ENCODE assay signal across 2 cellular contexts in genomic region chr9:37107701-37108100, GRCh38.
TF ChIP-seq lines count a peak whose summit lies in the region.

No MANE protein-coding gene starts in this region.

TF ChIP-seq in K562, 482 proteins besides CTCF, POLR2A, EP300 and RAD21:
- TF ChIP-seq POLR2G (IDR thresholded peaks at IDR 0.05; ENCODE audit: low read depth, low read length) (no peak), ZNF707 (CRISPR knock-in tag; conservative IDR thresholded peaks at IDR 0.05) (no peak), POLR3G (IDR thresholded peaks at IDR 0.05; ENCODE audit: extremely low read depth, insufficient read length, insufficient replicate concordance) (no peak), USF1 (CRISPR knock-in tag; IDR thresholded peaks at IDR 0.05) (peak; percentile 36; the same call in 1 of the 2 replicates), TRIM28 (IDR thresholded peaks at IDR 0.05) (no peak), RBM25 (IDR thresholded peaks at IDR 0.05; ENCODE audit: low read depth, low read length, severe bottlenecking) (no peak)

TF ChIP-seq in HepG2, 621 proteins besides CTCF, POLR2A, EP300 and RAD21:
- no peak for TF ChIP-seq PHF21A (CRISPR knock-in tag; IDR thresholded peaks at IDR 0.05)
- TF ChIP-seq BRD4 (CRISPR knock-in tag; IDR thresholded peaks at IDR 0.05): no peak
- no peak for TF ChIP-seq ZBTB39 (CRISPR knock-in tag; IDR thresholded peaks at IDR 0.05)
- no peak for TF ChIP-seq HNF4A (CRISPR knock-in tag; IDR thresholded peaks at IDR 0.05)
- TF ChIP-seq ZBTB7B (CRISPR knock-in tag; IDR thresholded peaks at IDR 0.05): no peak
- no peak for TF ChIP-seq IRX3 (CRISPR knock-in tag; IDR thresholded peaks at IDR 0.05; ENCODE audit: borderline replicate concordance, low read depth)
TF ChIP-seq in HepG2: peak in this region for 0.
